13 cellular contexts compared by ENCODE assay signal in genomic region chr6:35474129-35474977, GRCh38. TPM values are rescaled to one million over a fixed set of nuclear protein-coding genes. Genes with fewer than 3 reads are reported as not detected.
DNase-seq lines count a peak whose midpoint lies in the region; ATAC-seq, FAIRE-seq and TF ChIP-seq lines count a peak whose summit lies in the region.
"Had no signal": no experiment of that assay in that cellular context is flagged by ENCODE, and none has a peak within 500 bp of the region (broad histone marks: within the 10 kb centered on the region; RNA-seq: fewer than 3 reads in every experiment).

No MANE protein-coding gene starts in this region.

- H3K4me2 ChIP-seq in K562 (ENCODE audit: insufficient read depth, low read length), result no peak overlapping the region

- peaks cover 32% of the 10 kb centered on the region for H4K20me1 ChIP-seq in K562 (replicated peaks; ENCODE audit: control insufficient read depth, insufficient read depth, low read length)

- H3K4me3 Mint-ChIP-seq in activated T-cell treated with anti-CD3 and anti-CD28 coated beads, Interleukin-2, amount 50 U/mL, for 24 hours, result peak overlapping the region; percentile 55
- no peak overlapping the region for H3K4me3 Mint-ChIP-seq in stimulated activated memory B cell treated with anti-CD40 and anti-IgM and Interleukin-4, amounts not matched to agents 10 μg/mL and 1 μg/mL and 100 μg/mL, for 72 hours

- no peak for FAIRE-seq in K562 (lab: Jason Lieb, UNC)

- no peak overlapping the region for H3K27ac ChIP-seq in K562 (ENCODE audit: extremely low read depth, low read depth, low read length)

- no peaks in the 10 kb centered on the region for H3K9me3 Mint-ChIP-seq in activated T-cell treated with anti-CD3 and anti-CD28 coated beads, Interleukin-2, amount 50 U/mL, for 24 hours
- H3K9me3 Mint-ChIP-seq in stimulated activated memory B cell treated with anti-CD40 and anti-IgM and Interleukin-4, amounts not matched to agents 10 μg/mL and 1 μg/mL and 100 μg/mL, for 72 hours, result no peaks in the 10 kb centered on the region
- H3K9me3 Mint-ChIP-seq: naive B cell had no signal

- H3K9me3 ChIP-seq in K562 (replicated peaks; ENCODE audit: control insufficient read depth, insufficient read depth, low read depth, low read length), result 0 out of 2 replicates have a peak, but pooled peaks cover 1% of the 10 kb centered on the region
- H3K9me3 ChIP-seq: stomach had no signal

- H3K4me1 Mint-ChIP-seq in activated T-cell treated with anti-CD3 and anti-CD28 coated beads, Interleukin-2, amount 50 U/mL, for 24 hours (ENCODE audit: low read depth), result peaks cover 29% of the 10 kb centered on the region
- H3K4me1 Mint-ChIP-seq in stimulated activated memory B cell treated with anti-CD40 and anti-IgM and Interleukin-4, amounts not matched to agents 10 μg/mL and 1 μg/mL and 100 μg/mL, for 72 hours, result peaks cover 45% of the 10 kb centered on the region

- BruUV-seq in K562 (replicated peaks; lab: Mats Ljungman, UMichigan), result no TSS peak

- peak; percentile 52 for DNase-seq in activated T-cell treated with anti-CD3 and anti-CD28 coated beads, Interleukin-2, amount 50 U/mL, for 24 hours
- DNase-seq in activated T-cell treated with anti-CD3 and anti-CD28 coated beads for 4 hours (no peak), NAMALWA (ENCODE audit: low spot score) (peak; percentile 69), K562 (ENCODE audit: extremely low read depth in 1 of 4, low spot score in 3 of 4) (peak in 1 of 4 experiments; percentile 28), GM10266 (ENCODE audit: extremely low spot score) (no peak)
- DNase-seq: naive B cell, NCI-H510A, stomach had no signal

- peak overlapping the region; percentile 80 for H3K27ac Mint-ChIP-seq in activated T-cell treated with anti-CD3 and anti-CD28 coated beads, Interleukin-2, amount 50 U/mL, for 24 hours
- H3K27ac Mint-ChIP-seq in stimulated activated memory B cell treated with anti-CD40 and anti-IgM and Interleukin-4, amounts not matched to agents 10 μg/mL and 1 μg/mL and 100 μg/mL, for 72 hours, result peak overlapping the region; percentile 3

- CTCF ChIA-PET in K562 (lab: Yijun Ruan, JAX; ENCODE audit: low intra/inter-chr PET ratio), result no interaction called here

- no peaks in the 10 kb centered on the region for H3K9me1 ChIP-seq in K562 (ENCODE audit: control insufficient read depth, insufficient read depth, low read length)

- H3K4me3 ChIP-seq in K562, result no peak overlapping the region
- H3K4me3 ChIP-seq: stomach had no signal

- H2AFZ ChIP-seq in K562 (ENCODE audit: low read depth, low read length), result no peak overlapping the region

- peak overlapping the region in 1 of 2 experiments; percentile 11; a peak in 1 of 4 replicates for H3K9ac ChIP-seq in K562 (ENCODE audit: insufficient read depth in 1 of 2, low read depth in 2 of 2, low read length in 2 of 2)

- TF ChIP-seq RAD21 in K562 (CRISPR knock-in tag; conservative IDR thresholded peaks at IDR 0.05 in 1 of 2, IDR thresholded peaks at IDR 0.05 in 1 of 2), result no peak

- ATAC-seq in K562 (peak; percentile 3), GM18505 (IDR thresholded peaks at IDR 0.05; ENCODE audit: unreplicated experiment) (no peak), HG03571 (IDR thresholded peaks at IDR 0.05; ENCODE audit: unreplicated experiment) (no peak)
- peak; percentile 18 for ATAC-seq in stimulated activated memory B cell treated with anti-CD40 and anti-IgM and Interleukin-4, amounts not matched to agents 10 μg/mL and 1 μg/mL and 100 μg/mL, for 72 hours

- POLR2A ChIA-PET in K562 (lab: Yijun Ruan, JAX), result interaction anchor here (0.6 to 7.6 kb wide), 8 partner anchors 9 to 181 kb away, joined by 3 to 167 read pairs (median 4); partner anchors contain the start of gene TEAD3

- 81% methylated on average over 12 of the region's 14 CpGs for WGBS in K562 (ENCODE audit: insufficient coverage, low coverage, missing lambda C conversion rate)

- peaks cover 20 to 26% of the 10 kb centered on the region in 2 experiments; a peak in 4 of 5 replicates for H3K4me1 ChIP-seq in K562 (replicated peaks in 1 of 2; ENCODE audit: control insufficient read depth in 2 of 2, insufficient read depth in 2 of 2, low read length in 2 of 2)

- in situ Hi-C loops in K562 (cut with MboI), result no loop called here

- intact Hi-C loops in K562 (cut with micrococcal nuclease), result no loop called here

- peaks cover 31% of the 10 kb centered on the region for H3K79me2 ChIP-seq in K562 (ENCODE audit: control insufficient read depth, insufficient read depth, low read length)

- no peaks in the 10 kb centered on the region for H3K27me3 Mint-ChIP-seq in activated T-cell treated with anti-CD3 and anti-CD28 coated beads, Interleukin-2, amount 50 U/mL, for 24 hours
- H3K27me3 Mint-ChIP-seq in stimulated activated memory B cell treated with anti-CD40 and anti-IgM and Interleukin-4, amounts not matched to agents 10 μg/mL and 1 μg/mL and 100 μg/mL, for 72 hours, result no peaks in the 10 kb centered on the region
- H3K27me3 Mint-ChIP-seq: naive B cell had no signal

- peaks cover 46% of the 10 kb centered on the region for H3K36me3 ChIP-seq in K562 (ENCODE audit: control insufficient read depth, insufficient read depth, low read length)

- TF ChIP-seq POLR2A in K562 (conservative IDR thresholded peaks at IDR 0.05) (peak; percentile 63), GM18505 (IDR thresholded peaks at IDR 0.05; ENCODE audit: borderline replicate concordance, extremely low read depth, insufficient read depth, insufficient read length) (no peak)

- no peak for TF ChIP-seq EP300 in K562 (IDR thresholded peaks at IDR 0.05; ENCODE audit: low read length)

- TF ChIP-seq CTCF in K562 (IDR thresholded peaks at IDR 0.05 in 2 of 3, conservative IDR thresholded peaks at IDR 0.05 in 1 of 3; ENCODE audit: insufficient read depth in 2 of 3, low read depth in 1 of 3, low read length in 3 of 3) (no peak), GM10266 (IDR thresholded peaks at IDR 0.05; ENCODE audit: control insufficient read depth, insufficient read depth, low read depth, missing control alignments) (no peak)

- peaks cover 56% of the 10 kb centered on the region for H3K36me3 Mint-ChIP-seq in activated T-cell treated with anti-CD3 and anti-CD28 coated beads, Interleukin-2, amount 50 U/mL, for 24 hours (ENCODE audit: low read depth)
- peaks cover 26% of the 10 kb centered on the region for H3K36me3 Mint-ChIP-seq in stimulated activated memory B cell treated with anti-CD40 and anti-IgM and Interleukin-4, amounts not matched to agents 10 μg/mL and 1 μg/mL and 100 μg/mL, for 72 hours
- H3K36me3 Mint-ChIP-seq: naive B cell had no signal

- no peaks in the 10 kb centered on the region for H3K27me3 ChIP-seq in K562 (ENCODE audit: control insufficient read depth in 2 of 2, insufficient read depth in 2 of 2, low read length in 2 of 2)
- H3K27me3 ChIP-seq: stomach had no signal

RNA-seq across cellular contexts. Expression of gene RPL10A, which starts 6.2 kb away (rescaled TPM):
- 362 and 601 TPM in 2 replicates for total RNA-seq in K562 (2011; cell fraction: chromatin; rRNA removed; ENCODE audit: low replicate concordance)
- total RNA-seq in K562 (2011; cell fraction: nucleolus; rRNA removed), result 935 and 968 TPM in 2 replicates
- total RNA-seq in K562 (2011; cell fraction: nucleoplasm; rRNA removed), result 800 and 1,320 TPM in 2 replicates
- total RNA-seq in K562 (2014; rRNA removed) (2,223 and 2,318 TPM in 2 replicates), K562 (2014; rRNA removed; fragmentation: Illumina TruSeq; extraction: Trizol) (1,978 and 2,020 TPM in 2 replicates), K562 (2015; rRNA removed; fragmentation: Illumina TruSeq; extraction: Trizol) (1,939 and 1,940 TPM in 2 replicates), K562 (2021) (1,856 and 1,978 TPM in 2 replicates)
- polyA plus RNA-seq in K562 (2011; rRNA removed) (3,124 and 3,130 TPM in 2 replicates), K562 (2014; fragmentation: Illumina TruSeq; extraction: Trizol) (2,585 and 3,193 TPM in 2 replicates), K562 (2014; fragmentation: Nextera tagmentation; extraction: Ambion mirVana) (1,000 to 10,000 TPM; 1,589 to 2,116 TPM), K562 (2014; rRNA removed) (2,844 and 3,237 TPM in 2 replicates)
- 2,866 and 3,308 TPM in 2 replicates for polyA plus RNA-seq in K562 (2011; cell fraction: cytosol; rRNA removed)
- 2,021 and 2,231 TPM in 2 replicates for polyA plus RNA-seq in K562 (2011; cell fraction: nucleus; rRNA removed)
- 2,102 and 3,298 TPM in 2 replicates for polyA plus RNA-seq in K562 (2012)
- polyA minus RNA-seq in K562 (2011; rRNA and poly(A)+ RNA removed), result 1,756 and 1,900 TPM in 2 replicates
- 874 and 913 TPM in 2 replicates for polyA minus RNA-seq in K562 (2011; cell fraction: cytosol; rRNA and poly(A)+ RNA removed)
- 342 and 506 TPM in 2 replicates for polyA minus RNA-seq in K562 (2011; cell fraction: nucleus; rRNA and poly(A)+ RNA removed)

RNA-seq across cellular contexts. Expression of gene FANCE, which starts 22.2 kb away (rescaled TPM):
- 16.1 and 26.5 TPM in 2 replicates for total RNA-seq in K562 (2011; cell fraction: chromatin; rRNA removed; ENCODE audit: low replicate concordance)
- total RNA-seq in K562 (2011; cell fraction: nucleolus; rRNA removed), result 19.5 and 21.1 TPM in 2 replicates
- 16.1 and 16.4 TPM in 2 replicates for total RNA-seq in K562 (2011; cell fraction: nucleoplasm; rRNA removed)
- total RNA-seq in K562 (2014; rRNA removed) (26.7 and 30.2 TPM in 2 replicates), K562 (2014; rRNA removed; fragmentation: Illumina TruSeq; extraction: Trizol) (16.1 and 16.8 TPM in 2 replicates), K562 (2015; rRNA removed; fragmentation: Illumina TruSeq; extraction: Trizol) (14.5 and 14.8 TPM in 2 replicates), K562 (2021) (23.7 and 26.1 TPM in 2 replicates)
- polyA plus RNA-seq in K562 (2011; rRNA removed) (17.0 and 20.4 TPM in 2 replicates), K562 (2014; fragmentation: Illumina TruSeq; extraction: Trizol) (17.3 and 18.3 TPM in 2 replicates), K562 (2014; fragmentation: Nextera tagmentation; extraction: Ambion mirVana) (1 to 10 TPM; 5.7 to 5.9 TPM), K562 (2014; rRNA removed) (17.2 and 20.4 TPM in 2 replicates)
- 19.3 and 22.3 TPM in 2 replicates for polyA plus RNA-seq in K562 (2011; cell fraction: cytosol; rRNA removed)
- polyA plus RNA-seq in K562 (2011; cell fraction: nucleus; rRNA removed), result 18.2 and 22.0 TPM in 2 replicates
- polyA plus RNA-seq in K562 (2012), result 13.1 and 18.0 TPM in 2 replicates
- 14.5 and 16.4 TPM in 2 replicates for polyA minus RNA-seq in K562 (2011; rRNA and poly(A)+ RNA removed)
- polyA minus RNA-seq in K562 (2011; cell fraction: cytosol; rRNA and poly(A)+ RNA removed), result 12.4 and 15.0 TPM in 2 replicates
- 4.8 and 6.6 TPM in 2 replicates for polyA minus RNA-seq in K562 (2011; cell fraction: nucleus; rRNA and poly(A)+ RNA removed)

RNA-seq across cellular contexts. Expression of gene TEAD3, which starts 22.5 kb away (rescaled TPM):
- 5.1 and 14.6 TPM in 2 replicates for total RNA-seq in K562 (2011; cell fraction: chromatin; rRNA removed; ENCODE audit: low replicate concordance)
- 7.1 and 9.2 TPM in 2 replicates for total RNA-seq in K562 (2011; cell fraction: nucleolus; rRNA removed)
- total RNA-seq in K562 (2011; cell fraction: nucleoplasm; rRNA removed), result 7.1 and 8.4 TPM in 2 replicates
- total RNA-seq in K562 (2014; rRNA removed) (4.9 and 5.8 TPM in 2 replicates), K562 (2014; rRNA removed; fragmentation: Illumina TruSeq; extraction: Trizol) (2.4 and 3.1 TPM in 2 replicates), K562 (2015; rRNA removed; fragmentation: Illumina TruSeq; extraction: Trizol) (3.0 and 3.3 TPM in 2 replicates), K562 (2021) (12.6 and 13.2 TPM in 2 replicates)
- polyA plus RNA-seq in K562 (2011; rRNA removed) (3.3 and 7.0 TPM in 2 replicates), K562 (2014; fragmentation: Illumina TruSeq; extraction: Trizol) (11.1 and 13.6 TPM in 2 replicates), K562 (2014; fragmentation: Nextera tagmentation; extraction: Ambion mirVana) (under 1 TPM; 0.63 to 0.92 TPM), K562 (2014; rRNA removed) (6.7 and 8.2 TPM in 2 replicates)
- 5.2 and 5.3 TPM in 2 replicates for polyA plus RNA-seq in K562 (2011; cell fraction: cytosol; rRNA removed)
- 13.9 and 18.4 TPM in 2 replicates for polyA plus RNA-seq in K562 (2011; cell fraction: nucleus; rRNA removed)
- 7.7 and 10.0 TPM in 2 replicates for polyA plus RNA-seq in K562 (2012)
- polyA minus RNA-seq in K562 (2011; rRNA and poly(A)+ RNA removed), result 1.9 TPM in 2 replicates
- polyA minus RNA-seq in K562 (2011; cell fraction: cytosol; rRNA and poly(A)+ RNA removed), result 1.7 and 4.2 TPM in 2 replicates
- 2.4 and 3.2 TPM in 2 replicates for polyA minus RNA-seq in K562 (2011; cell fraction: nucleus; rRNA and poly(A)+ RNA removed)

RNA-seq across cellular contexts. Expression of gene TULP1, which starts 38.3 kb away (rescaled TPM):
- total RNA-seq in K562 (2011; cell fraction: chromatin; rRNA removed; ENCODE audit: low replicate concordance), result not detected in 2 replicates
- not detected in 2 replicates for total RNA-seq in K562 (2011; cell fraction: nucleolus; rRNA removed)
- not detected in 2 replicates for total RNA-seq in K562 (2011; cell fraction: nucleoplasm; rRNA removed)
- total RNA-seq in K562 (2014; rRNA removed) (0.16 TPM in 1 of 2 replicates, not detected in the other), K562 (2014; rRNA removed; fragmentation: Illumina TruSeq; extraction: Trizol) (not detected in 2 replicates), K562 (2015; rRNA removed; fragmentation: Illumina TruSeq; extraction: Trizol) (not detected in 2 replicates), K562 (2021) (0.09 TPM in 2 replicates)
- polyA plus RNA-seq in K562 (2011; rRNA removed) (0.05 TPM in 1 of 2 replicates, not detected in the other), K562 (2014; fragmentation: Illumina TruSeq; extraction: Trizol) (0.10 TPM in 1 of 2 replicates, not detected in the other), K562 (2014; fragmentation: Nextera tagmentation; extraction: Ambion mirVana) (under 1 TPM in 1 of 2 experiments, not detected in 1; 0.06 TPM), K562 (2014; rRNA removed) (0.17 TPM in 1 of 2 replicates, not detected in the other)
- polyA plus RNA-seq in K562 (2011; cell fraction: cytosol; rRNA removed), result 0.07 TPM in 1 of 2 replicates, not detected in the other
- 0.06 and 0.09 TPM in 2 replicates for polyA plus RNA-seq in K562 (2011; cell fraction: nucleus; rRNA removed)
- 0.06 and 0.17 TPM in 2 replicates for polyA plus RNA-seq in K562 (2012)
- not detected in 2 replicates for polyA minus RNA-seq in K562 (2011; rRNA and poly(A)+ RNA removed)
- not detected in 2 replicates for polyA minus RNA-seq in K562 (2011; cell fraction: cytosol; rRNA and poly(A)+ RNA removed)
- polyA minus RNA-seq in K562 (2011; cell fraction: nucleus; rRNA and poly(A)+ RNA removed), result 0.11 TPM in 1 of 2 replicates, not detected in the other
- total RNA-seq: LHCN-M2, stomach had no signal
- polyA plus RNA-seq: BJ had no signal

Comparison
In these comparisons a context has a peak if more than half of its experiments do, and no peak if none do; other contexts are left out.
1. DNase-seq: peak in activated T-cell treated with anti-CD3 and anti-CD28 coated beads, Interleukin-2, amount 50 U/mL, for 24 hours (single experiment) and NAMALWA (single experiment); none in activated T-cell treated with anti-CD3 and anti-CD28 coated beads for 4 hours (single experiment) and GM10266 (single experiment).
2. ATAC-seq: peak in K562 (single experiment) and stimulated activated memory B cell treated with anti-CD40 and anti-IgM and Interleukin-4, amounts not matched to agents 10 μg/mL and 1 μg/mL and 100 μg/mL, for 72 hours (single experiment); none in GM18505 (single experiment) and HG03571 (single experiment).